In genomic region chr15:82538961-82539689, GRCh38 we compare ENCODE assay signal across 8 cellular contexts. TPM values are rescaled to one million over a fixed set of nuclear protein-coding genes. Genes with fewer than 3 reads are reported as not detected.
DNase-seq lines count a peak whose midpoint lies in the region; ATAC-seq and TF ChIP-seq lines count a peak whose summit lies in the region.

No MANE protein-coding gene starts in this region.

- no peaks in the 10 kb centered on the region for H3K27me3 Mint-ChIP-seq in CD8-positive, alpha-beta memory T cell

- CTCF ChIA-PET in CD8-positive, alpha-beta memory T cell (lab: Charles Lee), result interaction anchor here (0.8 to 6.9 kb wide), 7 partner anchors 8 to 471 kb away, joined by 3 to 63 read pairs (median 10); no protein-coding TSS in a partner anchor
- CTCF ChIA-PET in Panc1 (lab: Charles Lee), result no interaction called here

- peak overlapping the region; percentile 94 for H3K4me3 ChIP-seq in CD8-positive, alpha-beta memory T cell (ENCODE audit: low read length)
- H3K4me3 ChIP-seq in Panc1 (ENCODE audit: low read depth in 2 of 2, low read length in 2 of 2), result peak overlapping the region; percentile 94 to 97
- peak overlapping the region; percentile 100 for H3K4me3 ChIP-seq in epithelial cell of esophagus (ENCODE audit: low read length)
- H3K4me3 ChIP-seq in neutrophil (ENCODE audit: low read depth in 1 of 2, low read length in 1 of 2), result peak overlapping the region; percentile 88 to 89

- TF ChIP-seq CTCF in Panc1 (IDR thresholded peaks at IDR 0.05) (no peak), epithelial cell of esophagus (IDR thresholded peaks at IDR 0.05; ENCODE audit: insufficient read depth, low read depth, low read length, missing control alignments) (no peak), neutrophil (IDR thresholded peaks at IDR 0.05) (no peak)

- no peak for DNase-seq in CD8-positive, alpha-beta memory T cell
- DNase-seq in Panc1 (ENCODE audit: low read depth, low spot score), result no peak
- DNase-seq in epithelial cell of esophagus (ENCODE audit: low read depth), result no peak
- DNase-seq in NCI-H82 treated with DMSO at 0.1 percent for 48 hours (lab: John Stamatoyannopoulos, UW; ENCODE audit: unreplicated experiment), result no peak
- DNase-seq in NCI-H1417 (lab: John Stamatoyannopoulos, UW), result no peak

- no peaks in the 10 kb centered on the region for H3K27me3 ChIP-seq in CD8-positive, alpha-beta memory T cell (ENCODE audit: insufficient read depth, low read length, poor library complexity, severe bottlenecking)
- H3K27me3 ChIP-seq in Panc1 (ENCODE audit: control insufficient read depth, insufficient read depth, low read length) (no peaks in the 10 kb centered on the region), neutrophil (no peaks in the 10 kb centered on the region)

- ATAC-seq in Panc1 (no peak), HG03520 (IDR thresholded peaks at IDR 0.05; ENCODE audit: unreplicated experiment) (no peak), GM19351 (IDR thresholded peaks at IDR 0.05; ENCODE audit: unreplicated experiment) (no peak)

- peak overlapping the region; percentile 94 for H3K27ac ChIP-seq in CD8-positive, alpha-beta memory T cell (ENCODE audit: low read depth, low read length)
- H3K27ac ChIP-seq in Panc1 (ENCODE audit: low read length) (peak overlapping the region; percentile 96), neutrophil (peak overlapping the region; percentile 80)

- no peaks in the 10 kb centered on the region for H3K9me3 ChIP-seq in CD8-positive, alpha-beta memory T cell (ENCODE audit: low read length)
- H3K9me3 ChIP-seq in Panc1 (ENCODE audit: control insufficient read depth, insufficient read depth, low read depth, low read length) (no peaks in the 10 kb centered on the region), neutrophil (no peaks in the 10 kb centered on the region)

- peaks cover 25% of the 10 kb centered on the region for H3K4me1 ChIP-seq in CD8-positive, alpha-beta memory T cell (ENCODE audit: insufficient read depth, low read length)
- peaks cover 15% of the 10 kb centered on the region for H3K4me1 ChIP-seq in Panc1 (ENCODE audit: control insufficient read depth, insufficient read depth, low read length)
- peaks cover 25 to 27% of the 10 kb centered on the region in 2 experiments for H3K4me1 ChIP-seq in neutrophil (ENCODE audit: control insufficient read depth in 1 of 2, insufficient read depth in 1 of 2, low read depth in 1 of 2, low read length in 1 of 2)

- TSS peak; percentile 85 for BruUV-seq in Panc1 (replicated peaks; lab: Mats Ljungman, UMichigan)

- POLR2A ChIA-PET in CD8-positive, alpha-beta memory T cell (lab: Charles Lee), result interaction anchor here (1.6 to 2.7 kb wide), 4 partner anchors 9 to 447 kb away, joined by 9 to 19 read pairs (median 17); partner anchors contain the start of genes RAMAC and WHAMM
- POLR2A ChIA-PET in Panc1 (lab: Charles Lee), result no interaction called here

- in situ Hi-C loops in Panc1 (cut with HindIII; ENCODE audit: low pct_unique_long_range_greater_than_20kb, low sequenced_read_pairs), result no loop called here

- peak overlapping the region; percentile 94 to 98 (median 96) for H3K4me3 Mint-ChIP-seq in CD8-positive, alpha-beta memory T cell

- peak overlapping the region; percentile 92 to 98 (median 94) for H3K27ac Mint-ChIP-seq in CD8-positive, alpha-beta memory T cell

- intact Hi-C loops in Panc1 (cut with micrococcal nuclease; ENCODE audit: unreplicated experiment), result no loop called here

- H3K36me3 Mint-ChIP-seq in CD8-positive, alpha-beta memory T cell, result peaks cover 16 to 63% (median 19%) of the 10 kb centered on the region in 3 donors

- no peaks in the 10 kb centered on the region for H3K9me3 Mint-ChIP-seq in CD8-positive, alpha-beta memory T cell

- H3K4me1 Mint-ChIP-seq in CD8-positive, alpha-beta memory T cell, result peaks cover 26 to 46% (median 34%) of the 10 kb centered on the region in 3 donors

- peaks cover 39% of the 10 kb centered on the region for H3K36me3 ChIP-seq in CD8-positive, alpha-beta memory T cell (ENCODE audit: insufficient read depth, low read length)
- peaks cover 30% of the 10 kb centered on the region for H3K36me3 ChIP-seq in Panc1 (ENCODE audit: control insufficient read depth, insufficient read depth, low read length)
- H3K36me3 ChIP-seq in neutrophil, result peaks cover 43% of the 10 kb centered on the region

RNA-seq across cellular contexts. Expression of gene RPS17, which starts 1.1 kb away (rescaled TPM):
- total RNA-seq in CD8-positive, alpha-beta memory T cell, result 1,000 to 10,000 TPM; 2,610 to 2,630 TPM
- polyA plus RNA-seq in CD8-positive, alpha-beta memory T cell, result 1,199 TPM
- 1,598 TPM for total RNA-seq in Panc1 (2021; ENCODE audit: unreplicated experiment)
- 1,239 TPM for polyA plus RNA-seq in Panc1 (2012; ENCODE audit: insufficient read length)
